12 cellular contexts compared by ENCODE assay signal in genomic region chr16:3007957-3008748, GRCh38. TPM values are rescaled to one million over a fixed set of nuclear protein-coding genes. Genes with fewer than 3 reads are reported as not detected.
DNase-seq lines count a peak whose midpoint lies in the region; ATAC-seq and TF ChIP-seq lines count a peak whose summit lies in the region.
"Had no signal": no experiment of that assay in that cellular context is flagged by ENCODE, and none has a peak within 500 bp of the region (broad histone marks: within the 10 kb centered on the region; RNA-seq: fewer than 3 reads in every experiment).

No MANE protein-coding gene starts in this region.

- H3K9me3 ChIP-seq in CD4-positive, CD25-positive, alpha-beta regulatory T cell (ENCODE audit: control insufficient read depth in 2 of 2, low read length in 2 of 2): no peaks in the 10 kb centered on the region
- no peaks in the 10 kb centered on the region for H3K9me3 ChIP-seq in HUES6 (ENCODE audit: control insufficient read depth, insufficient read depth, low read depth, low read length)
- no peaks in the 10 kb centered on the region for H3K9me3 ChIP-seq in lower lobe of right lung

- no peaks in the 10 kb centered on the region for H3K27me3 ChIP-seq in CD4-positive, CD25-positive, alpha-beta regulatory T cell (ENCODE audit: control insufficient read depth, insufficient read depth, low read length)
- peaks cover 30% of the 10 kb centered on the region for H3K27me3 ChIP-seq in HUES6 (ENCODE audit: control insufficient read depth, insufficient read depth, low read length)
- peaks cover 59% of the 10 kb centered on the region for H3K27me3 ChIP-seq in lower lobe of right lung (ENCODE audit: low read depth)

- no peak overlapping the region for H3K4me3 ChIP-seq in CD4-positive, CD25-positive, alpha-beta regulatory T cell (ENCODE audit: low read depth, low read length)
- H3K4me3 ChIP-seq in HUES6 (ENCODE audit: low read depth, low read length) (peak overlapping the region; percentile 53), lower lobe of right lung (peak overlapping the region; percentile 15)

- H3K36me3 ChIP-seq in CD4-positive, CD25-positive, alpha-beta regulatory T cell (ENCODE audit: control insufficient read depth, insufficient read depth, low read length): no peaks in the 10 kb centered on the region
- H3K36me3 ChIP-seq in HUES6 (ENCODE audit: control insufficient read depth, insufficient read depth, low read length): no peaks in the 10 kb centered on the region
- no peaks in the 10 kb centered on the region for H3K36me3 ChIP-seq in lower lobe of right lung

- ATAC-seq in CD4-positive, CD25-positive, alpha-beta regulatory T cell (ENCODE audit: low read depth in 2 of 2): no peak
- ATAC-seq in activated CD8-positive, alpha-beta memory T cell treated with anti-CD3 and anti-CD28 coated beads, Interleukin-2, amount 10 ng/mL, durations not matched to agents 7 days and 5 days: no peak
- ATAC-seq in lower lobe of right lung (no peak), GM21723 (IDR thresholded peaks at IDR 0.05; ENCODE audit: unreplicated experiment) (no peak), GM19328 (IDR thresholded peaks at IDR 0.05; ENCODE audit: unreplicated experiment) (no peak), GM18868 (IDR thresholded peaks at IDR 0.05; ENCODE audit: unreplicated experiment) (no peak)

- intact Hi-C loops in lower lobe of right lung (cut with DNase I): no loop called here

- H3K27ac ChIP-seq in CD4-positive, CD25-positive, alpha-beta regulatory T cell (ENCODE audit: insufficient read depth, low read length, poor library complexity, severe bottlenecking): no peak overlapping the region
- H3K27ac ChIP-seq in HUES6 (ENCODE audit: low read depth, low read length): peak overlapping the region; percentile 95
- peak overlapping the region; percentile 59 for H3K27ac ChIP-seq in lower lobe of right lung

- H3K9me3 Mint-ChIP-seq in CD4-positive, CD25-positive, alpha-beta regulatory T cell: no peaks in the 10 kb centered on the region
- no peaks in the 10 kb centered on the region for H3K9me3 Mint-ChIP-seq in activated CD8-positive, alpha-beta memory T cell treated with anti-CD3 and anti-CD28 coated beads, Interleukin-2, amount 10 ng/mL, durations not matched to agents 7 days and 5 days (ENCODE audit: low read depth)

- no peaks in the 10 kb centered on the region for H3K36me3 Mint-ChIP-seq in CD4-positive, CD25-positive, alpha-beta regulatory T cell
- H3K36me3 Mint-ChIP-seq in activated CD8-positive, alpha-beta memory T cell treated with anti-CD3 and anti-CD28 coated beads, Interleukin-2, amount 10 ng/mL, durations not matched to agents 7 days and 5 days: no peaks in the 10 kb centered on the region

- peak overlapping the region; percentile 95 for H3K9ac ChIP-seq in HUES6 (ENCODE audit: low read length)

- TF ChIP-seq CTCF in lower lobe of right lung (IDR thresholded peaks at IDR 0.05): no peak

- H3K4me1 ChIP-seq in CD4-positive, CD25-positive, alpha-beta regulatory T cell (ENCODE audit: control insufficient read depth, insufficient read depth, low read length, poor library complexity, severe bottlenecking): peaks cover 33% of the 10 kb centered on the region
- peaks cover 62% of the 10 kb centered on the region for H3K4me1 ChIP-seq in HUES6 (ENCODE audit: control insufficient read depth, insufficient read depth, low read length)
- peaks cover 32% of the 10 kb centered on the region for H3K4me1 ChIP-seq in lower lobe of right lung

- H3K4me3 Mint-ChIP-seq in CD4-positive, CD25-positive, alpha-beta regulatory T cell: peak overlapping the region; percentile 68 to 81 (median 76)
- no peak overlapping the region for H3K4me3 Mint-ChIP-seq in activated CD8-positive, alpha-beta memory T cell treated with anti-CD3 and anti-CD28 coated beads, Interleukin-2, amount 10 ng/mL, durations not matched to agents 7 days and 5 days

- H3K4me1 Mint-ChIP-seq in CD4-positive, CD25-positive, alpha-beta regulatory T cell: peaks cover 5 to 33% (median 17%) of the 10 kb centered on the region in 4 donors
- H3K4me1 Mint-ChIP-seq in activated CD8-positive, alpha-beta memory T cell treated with anti-CD3 and anti-CD28 coated beads, Interleukin-2, amount 10 ng/mL, durations not matched to agents 7 days and 5 days: peaks cover 31% of the 10 kb centered on the region

- peak overlapping the region in 2 of 3 donors; percentile 10 to 42 for H3K27ac Mint-ChIP-seq in CD4-positive, CD25-positive, alpha-beta regulatory T cell
- H3K27ac Mint-ChIP-seq in activated CD8-positive, alpha-beta memory T cell treated with anti-CD3 and anti-CD28 coated beads, Interleukin-2, amount 10 ng/mL, durations not matched to agents 7 days and 5 days: peak overlapping the region; percentile 7

- H3K27me3 Mint-ChIP-seq in CD4-positive, CD25-positive, alpha-beta regulatory T cell: peaks cover 26% of the 10 kb centered on the region
- H3K27me3 Mint-ChIP-seq in activated CD8-positive, alpha-beta memory T cell treated with anti-CD3 and anti-CD28 coated beads, Interleukin-2, amount 10 ng/mL, durations not matched to agents 7 days and 5 days: peaks cover 41% of the 10 kb centered on the region

- CTCF ChIA-PET in activated CD8-positive, alpha-beta memory T cell treated with anti-CD3 and anti-CD28 coated beads, Interleukin-2, amount 10 ng/mL, durations not matched to agents 7 days and 5 days (lab: Charles Lee): interaction anchor here (2.4 to 19.2 kb wide), 3 partner anchors 19 to 121 kb away, joined by 10 to 370 read pairs (median 12); partner anchors contain the start of genes HCFC1R1, THOC6 and TNFRSF12A

- DNase-seq in CD4-positive, CD25-positive, alpha-beta regulatory T cell: peak in 1 of 3 donors; percentile 28
- no peak for DNase-seq in activated CD8-positive, alpha-beta memory T cell treated with anti-CD3 and anti-CD28 coated beads, Interleukin-2, amount 10 ng/mL, durations not matched to agents 7 days and 5 days
- peak; percentile 75 for DNase-seq in lower lobe of right lung
- DNase-seq in HPDE6-E6E7 (ENCODE audit: extremely low spot score): no peak
- DNase-seq: stimulated activated CD4-positive, alpha-beta T cell treated with anti-CD3 and anti-CD28 coated beads, Interleukin-4, amount 100 ng/mL, for 24 hours; T-helper 9 cell had no signal

RNA-seq across cellular contexts. Expression of gene CLDN9, which starts 4.6 kb away (rescaled TPM):
- total RNA-seq in CD4-positive, CD25-positive, alpha-beta regulatory T cell: not detected
- not detected for polyA plus RNA-seq in CD4-positive, CD25-positive, alpha-beta regulatory T cell
- under 1 TPM; 0.09 to 0.15 TPM for total RNA-seq in activated CD8-positive, alpha-beta memory T cell treated with anti-CD3 and anti-CD28 coated beads, Interleukin-2, amount 10 ng/mL, durations not matched to agents 7 days and 5 days
- 1.0 TPM for total RNA-seq in lower lobe of right lung
- total RNA-seq: cerebellum, M059J had no signal

RNA-seq across cellular contexts. Expression of gene CLDN6, which starts 9.8 kb away (rescaled TPM):
- total RNA-seq in CD4-positive, CD25-positive, alpha-beta regulatory T cell: not detected
- polyA plus RNA-seq in CD4-positive, CD25-positive, alpha-beta regulatory T cell: not detected
- not detected for total RNA-seq in activated CD8-positive, alpha-beta memory T cell treated with anti-CD3 and anti-CD28 coated beads, Interleukin-2, amount 10 ng/mL, durations not matched to agents 7 days and 5 days
- total RNA-seq in lower lobe of right lung: not detected
- total RNA-seq: cerebellum had no signal

RNA-seq across cellular contexts. Expression of gene TNFRSF12A, which starts 12.0 kb away (rescaled TPM):
- 0.94 TPM for total RNA-seq in CD4-positive, CD25-positive, alpha-beta regulatory T cell
- 1 to 10 TPM in 1 of 4 donors, under 1 TPM in 2, not detected in 1; 0.69 to 1.2 (median 0.78) TPM for polyA plus RNA-seq in CD4-positive, CD25-positive, alpha-beta regulatory T cell
- total RNA-seq in activated CD8-positive, alpha-beta memory T cell treated with anti-CD3 and anti-CD28 coated beads, Interleukin-2, amount 10 ng/mL, durations not matched to agents 7 days and 5 days: 1 to 10 TPM; 5.5 to 5.9 TPM
- total RNA-seq in lower lobe of right lung: 28.8 TPM

RNA-seq across cellular contexts. Expression of gene HCFC1R1, which starts 15.6 kb away (rescaled TPM):
- total RNA-seq in CD4-positive, CD25-positive, alpha-beta regulatory T cell: 12.9 TPM
- polyA plus RNA-seq in CD4-positive, CD25-positive, alpha-beta regulatory T cell: 10 to 100 TPM; 18.0 to 20.7 (median 19.0) TPM
- total RNA-seq in activated CD8-positive, alpha-beta memory T cell treated with anti-CD3 and anti-CD28 coated beads, Interleukin-2, amount 10 ng/mL, durations not matched to agents 7 days and 5 days: 10 to 100 TPM; 31.8 to 34.3 TPM
- total RNA-seq in lower lobe of right lung: 43.2 TPM

RNA-seq across cellular contexts. Expression of gene THOC6, which starts 15.7 kb away (rescaled TPM):
- total RNA-seq in CD4-positive, CD25-positive, alpha-beta regulatory T cell: 16.2 TPM
- polyA plus RNA-seq in CD4-positive, CD25-positive, alpha-beta regulatory T cell: 10 to 100 TPM; 37.1 to 49.2 (median 41.0) TPM
- 10 to 100 TPM; 45.6 to 51.5 TPM for total RNA-seq in activated CD8-positive, alpha-beta memory T cell treated with anti-CD3 and anti-CD28 coated beads, Interleukin-2, amount 10 ng/mL, durations not matched to agents 7 days and 5 days
- total RNA-seq in lower lobe of right lung: 26.8 TPM
